ENCODE assay signal across 8 cellular contexts in genomic region chr13:60396783-60397692, GRCh38. TPM values are rescaled to one million over a fixed set of nuclear protein-coding genes. Genes with fewer than 3 reads are reported as not detected.
DNase-seq lines count a peak whose midpoint lies in the region; TF ChIP-seq lines count a peak whose summit lies in the region.

Gene TDRD3 (plus strand): TSS chr13:60397220. CDS start chr13:60397365, 145 bp downstream.

- H3K79me2 ChIP-seq in neural cell (replicated peaks; ENCODE audit: insufficient read depth, low read length) = peaks cover 24% of the 10 kb centered on the region

- peak within 1 kb of the TSS; percentile 76 for H2AFZ ChIP-seq in neural cell (ENCODE audit: low read depth, low read length)

- intact Hi-C loops in stomach (cut with DNase I; ENCODE audit: low total_unique reads) = no loop called here

- peak within 1 kb of the TSS; percentile 96 for H3K4me2 ChIP-seq in neural cell (ENCODE audit: low read length)

- no peaks in the 10 kb centered on the region for H4K20me1 ChIP-seq in neural cell (ENCODE audit: insufficient read depth)

- peak in 1 of 4 donors; percentile 78 for TF ChIP-seq POLR2A in stomach (IDR thresholded peaks at IDR 0.05)

- H3K9me3 ChIP-seq in neural cell (ENCODE audit: low read length) (no peaks in the 10 kb centered on the region), stomach (no peaks in the 10 kb centered on the region)

- no peaks in the 10 kb centered on the region for H3F3A ChIP-seq in neural cell (ENCODE audit: insufficient read depth, low read length, poor library complexity, severe bottlenecking)

- TF ChIP-seq RAD21 in neural cell (conservative IDR thresholded peaks at IDR 0.05) = peak; percentile 58

- peak within 1 kb of the TSS; percentile 63 for H3K9ac ChIP-seq in neural cell (ENCODE audit: low read length)

- H3K36me3 ChIP-seq in neural cell (ENCODE audit: insufficient read depth, low read length) (no peaks in the 10 kb centered on the region), stomach (no peaks in the 10 kb centered on the region)

- in situ Hi-C loops in G401 (cut with HindIII; ENCODE audit: low sequenced_read_pairs) = no loop called here

- H3K4me1 ChIP-seq in stomach = peaks cover 15 to 45% (median 32%) of the 10 kb centered on the region in 4 donors

- TF ChIP-seq CTCF in LNCAP (IDR thresholded peaks at IDR 0.05) (peak; percentile 69), fibroblast of villous mesenchyme (IDR thresholded peaks at IDR 0.05; ENCODE audit: insufficient read depth, low read depth, low read length) (peak; percentile 80), neural cell (IDR thresholded peaks at IDR 0.05; ENCODE audit: poor library complexity, severe bottlenecking) (peak; percentile 94), stomach (IDR thresholded peaks at IDR 0.05) (peak in 5 of 7 experiments; percentile 57 to 84 (median 73))

- peak within 1 kb of the TSS; percentile 64 for H3K27ac ChIP-seq in neural cell (ENCODE audit: low read length)
- H3K27ac ChIP-seq in stomach = peak within 1 kb of the TSS; percentile 97 to 99 (median 98)

- TF ChIP-seq EP300 in neural cell (conservative IDR thresholded peaks at IDR 0.05; ENCODE audit: poor library complexity, severe bottlenecking) = no peak
- no peak for TF ChIP-seq EP300 in stomach (IDR thresholded peaks at IDR 0.05)

- DNase-seq in G401 (ENCODE audit: low spot score) (peak; percentile 88), H4 (ENCODE audit: low spot score) (peak; percentile 74), SHP77 treated with DMSO at 0.1 percent for 48 hours (lab: John Stamatoyannopoulos, UW) (peak; percentile 66), fibroblast of villous mesenchyme (ENCODE audit: low read depth) (peak; percentile 87), stomach (peak; percentile 80)
- peak; percentile 92 for DNase-seq in activated effector memory CD4-positive, alpha-beta T cell treated with anti-CD3 and anti-CD28 coated beads, Interleukin-2, amount 50 U/mL, for 16 hours

- 0 to 1% (median 0%) methylated on average over 39 to 82 of the region's 82 CpGs for WGBS in stomach, 5 donors

- peak within 1 kb of the TSS; percentile 90 for H3K4me3 ChIP-seq in fibroblast of villous mesenchyme (ENCODE audit: low read depth, low read length)
- peak within 1 kb of the TSS; percentile 92 for H3K4me3 ChIP-seq in neural cell (ENCODE audit: low read length)
- H3K4me3 ChIP-seq in stomach = peak within 1 kb of the TSS; percentile 68 to 80 (median 78)

- H3K27me3 ChIP-seq in neural cell (ENCODE audit: insufficient read depth, low read depth, low read length) (no peaks in the 10 kb centered on the region), stomach (no peaks in the 10 kb centered on the region)

- H3K9me2 ChIP-seq in neural cell (ENCODE audit: insufficient read depth, low read length) = no peaks in the 10 kb centered on the region

TF ChIP-seq in neural cell, 6 proteins besides CTCF, POLR2A, EP300 and RAD21:
- TF ChIP-seq POLR2AphosphoS5 (IDR thresholded peaks at IDR 0.05) (peak; percentile 29), EZH2 (IDR thresholded peaks at IDR 0.05; ENCODE audit: borderline replicate concordance, insufficient read depth, low read length, poor library complexity, severe bottlenecking) (no peak), SMC3 (conservative IDR thresholded peaks at IDR 0.05; ENCODE audit: poor library complexity) (peak; percentile 63), REST (IDR thresholded peaks at IDR 0.05; ENCODE audit: borderline replicate concordance) (no peak), MXI1 (conservative IDR thresholded peaks at IDR 0.05; ENCODE audit: poor library complexity, severe bottlenecking) (peak; percentile 80), TAF1 (IDR thresholded peaks at IDR 0.05; ENCODE audit: low read depth) (no peak)
TF ChIP-seq in neural cell: peak in this region for 3.

RNA-seq across cellular contexts. Expression of gene TDRD3, which starts in this region (rescaled TPM):
- total RNA-seq in G401 (2014; rRNA removed; shearing (Covaris generic)) = 3.5 and 8.5 TPM in 2 replicates
- total RNA-seq in H4 (2014; rRNA removed; shearing (Covaris generic)) = 7.6 and 7.9 TPM in 2 replicates
- total RNA-seq in fibroblast of villous mesenchyme (16.8 and 17.3 TPM in 2 replicates), stomach (10 to 100 TPM; 12.5 to 67.1 (median 62.2) TPM)
- polyA plus RNA-seq in neural cell (9.8 and 10.0 TPM in 2 replicates), stomach (10 to 100 TPM in 2 of 3 donors, 1 to 10 TPM in 1; 9.7 to 19.1 (median 13.8) TPM)
- polyA minus RNA-seq in neural cell = 60.4 and 64.9 TPM in 2 replicates

Comparison
In these comparisons a context has a peak if more than half of its experiments do, and no peak if none do; other contexts are left out.
1. Peak in every context shown above with its lines: DNase-seq, H3K4me3 ChIP-seq and H3K27ac ChIP-seq.